ENCODE assay signal across 22 cellular contexts in genomic region chr1:87393437-87394085, GRCh38.
A peak's percentile ranks its signal among the peaks of the same experiment; 100 is the strongest.
DNase-seq lines count a peak whose midpoint lies in the region; ATAC-seq, FAIRE-seq and TF ChIP-seq lines count a peak whose summit lies in the region.
"Had no signal": no experiment of that assay in that cellular context is flagged by ENCODE, and none has a peak within 500 bp of the region (broad histone marks: within the 10 kb centered on the region; RNA-seq: fewer than 3 reads in every experiment).

No MANE protein-coding gene starts in this region.

- 74% methylated on average over 4 of the region's 4 CpGs for WGBS in A549 (ENCODE audit: missing lambda C conversion rate)

- POLR2A ChIA-PET in A549 (lab: Yijun Ruan, JAX): no interaction called here

- peak overlapping the region; percentile 63; the same call in 2 of the 3 replicates for H3K4me2 ChIP-seq in A549
- peak overlapping the region; percentile 82 for H3K4me2 ChIP-seq in SU-DHL-6 (ENCODE audit: low read depth, low read length, poor library complexity, severe bottlenecking)
- H3K4me2 ChIP-seq: BLaER1 had no signal

- no peaks in the 10 kb centered on the region for H3K9me2 ChIP-seq in SU-DHL-6 (replicated peaks; ENCODE audit: insufficient read depth, low read length)

- H3F3A ChIP-seq in SU-DHL-6 (ENCODE audit: insufficient read depth): peaks cover 45% of the 10 kb centered on the region

- H3K27ac ChIP-seq in A549: peak overlapping the region; percentile 33 to 68; a peak in 4 of 6 replicates
- peak overlapping the region; percentile 99 for H3K27ac ChIP-seq in SU-DHL-6 (ENCODE audit: low read depth, low read length)
- H3K27ac ChIP-seq: BLaER1, RWPE1, sigmoid colon, VCaP had no signal

- no peak for TF ChIP-seq CTCF in A549 (IDR thresholded peaks at IDR 0.05)
- no peak for TF ChIP-seq CTCF in GM12865 (IDR thresholded peaks at IDR 0.05; ENCODE audit: insufficient read depth, low read depth, low read length, missing control alignments)
- TF ChIP-seq CTCF in SU-DHL-6 (IDR thresholded peaks at IDR 0.05; ENCODE audit: insufficient read depth, low read length, poor library complexity, severe bottlenecking): no peak

- TF ChIP-seq RAD21 in A549 (conservative IDR thresholded peaks at IDR 0.05 in 1 of 2, IDR thresholded peaks at IDR 0.05 in 1 of 2): no peak

- H3K27me3 ChIP-seq in SU-DHL-6 (ENCODE audit: low read length): no peaks in the 10 kb centered on the region
- H3K27me3 ChIP-seq: BLaER1, sigmoid colon had no signal

- TF ChIP-seq POLR2A in A549 (IDR thresholded peaks at IDR 0.05; ENCODE audit: low read length): no peak

- H3K9me3 ChIP-seq in A549: peaks cover 4% of the 10 kb centered on the region; the same call in 1 of the 3 replicates
- peaks cover 9% of the 10 kb centered on the region; the same call in 1 of the 2 replicates for H3K9me3 ChIP-seq in SU-DHL-6 (ENCODE audit: insufficient read depth, low read length)
- H3K9me3 ChIP-seq: BLaER1 had no signal

- intact Hi-C loops in left colon (cut with DNase I, micrococcal nuclease): no loop called here

- ATAC-seq in A549 (no peak), HG03432 (IDR thresholded peaks at IDR 0.05; ENCODE audit: unreplicated experiment) (peak; percentile 50), HG03135 (IDR thresholded peaks at IDR 0.05; ENCODE audit: unreplicated experiment) (no peak), left colon (no peak)
- ATAC-seq: activated naive CD4-positive, alpha-beta T cell treated with anti-CD3 and anti-CD28 coated beads, Interleukin-2, amount 50 U/mL, for 72 hours; activated T-helper 17 cell treated with anti-CD3 and anti-CD28 coated beads, Interleukin-2, amount 50 U/mL, for 72 hours; stimulated activated naive CD8-positive, alpha-beta T cell treated with anti-CD3 and anti-CD28 coated beads, Interleukin-15, Interleukin-2, amounts not matched to agents 100 U/mL and 50 U/mL, for 24 hours had no signal

- DNase-seq in A549 (ENCODE audit: low read depth in 1 of 2, low spot score in 1 of 2) (no peak), GM12865 (ENCODE audit: low read depth) (peak; percentile 11), NCI-H1930 (lab: John Stamatoyannopoulos, UW) (no peak), left colon (no peak), midbrain (lab: John Stamatoyannopoulos, UW) (no peak)
- DNase-seq: activated CD4-positive, alpha-beta T cell treated with anti-CD3 and anti-CD28 coated beads, Interleukin-2, amount 50 U/mL, for 1 hour; anterior cingulate cortex; caudate nucleus; glutamatergic neuron; NCI-H1436 treated with DMSO at 0.1 percent for 48 hours; NCI-H2171; sigmoid colon; stimulated activated naive CD8-positive, alpha-beta T cell treated with anti-CD3 and anti-CD28 coated beads, Interleukin-15, Interleukin-2, amounts not matched to agents 100 U/mL and 50 U/mL, for 24 hours had no signal

- no peak overlapping the region for H2AFZ ChIP-seq in SU-DHL-6 (ENCODE audit: low read depth, low read length, severe bottlenecking)

- no peak for FAIRE-seq in A549 (lab: Jason Lieb, UNC)
- FAIRE-seq: GM18507 had no signal

- peaks cover 17% of the 10 kb centered on the region for H3K4me1 ChIP-seq in A549

- peak overlapping the region; percentile 57 for H3K9ac ChIP-seq in SU-DHL-6 (ENCODE audit: low read length)
- H3K9ac ChIP-seq: BLaER1 had no signal

- CTCF ChIA-PET in A549 (lab: Yijun Ruan, JAX): no interaction called here

- no peak overlapping the region for H3K4me3 ChIP-seq in A549
- no peak overlapping the region for H3K4me3 ChIP-seq in GM12865 (ENCODE audit: low read depth, low read length)
- H3K4me3 ChIP-seq in SU-DHL-6 (ENCODE audit: insufficient read depth, low read length, poor library complexity, severe bottlenecking): peak overlapping the region; percentile 33
- H3K4me3 ChIP-seq: BLaER1, sigmoid colon had no signal

- no peaks in the 10 kb centered on the region for H4K20me1 ChIP-seq in SU-DHL-6 (ENCODE audit: low read depth, low read length)
- H4K20me1 ChIP-seq: BLaER1 had no signal

- no peak for TF ChIP-seq EP300 in A549 (IDR thresholded peaks at IDR 0.05)

- H3K79me2 ChIP-seq in SU-DHL-6 (ENCODE audit: insufficient read depth, low read length): peaks cover under 1% of the 10 kb centered on the region; the same call in 1 of the 2 replicates

- H3K36me3 ChIP-seq in SU-DHL-6 (ENCODE audit: low read length): 0 out of 2 replicates have a peak, but pooled peaks cover 13% of the 10 kb centered on the region
- H3K36me3 ChIP-seq: BLaER1, sigmoid colon had no signal

TF ChIP-seq in A549, 52 proteins besides CTCF, POLR2A, EP300 and RAD21:
- no peak for TF ChIP-seq TP53 (CRISPR knock-in tag; IDR thresholded peaks at IDR 0.05)
- no peak for TF ChIP-seq MAFK (IDR thresholded peaks at IDR 0.05; ENCODE audit: partially characterized antibody)
- no peak for TF ChIP-seq HEYL (CRISPR knock-in tag; IDR thresholded peaks at IDR 0.05)
- TF ChIP-seq EHF (CRISPR knock-in tag; IDR thresholded peaks at IDR 0.05): no peak
- TF ChIP-seq SREBF2 (IDR thresholded peaks at IDR 0.05): no peak
